ENCODE assay signal across 8 cellular contexts in genomic region chr10:85778074-85778473, GRCh38.
"Had no signal": no experiment of that assay in that cellular context is flagged by ENCODE, and none has a peak within 500 bp of the region (broad histone marks: within the 10 kb centered on the region; RNA-seq: fewer than 3 reads in every experiment).

No MANE protein-coding gene starts in this region.

- H3K27ac ChIP-seq: GM23248, HL-60 had no signal

- H3K27ac Mint-ChIP-seq: HFFc6 had no signal

- H3K9me3 ChIP-seq: HAP-1 had no signal

- H3K4me3 ChIP-seq: GM23248, HAP-1 had no signal

- ATAC-seq: HCT116 had no signal

- H3K4me3 Mint-ChIP-seq: HFFc6 had no signal

- H3K4me1 ChIP-seq: HAP-1 had no signal

- H3K36me3 ChIP-seq: HAP-1 had no signal

- DNase-seq: GM23248, GOT3, H7, HFFc6, IMR-90 had no signal
